In the genomic region with DNA sequence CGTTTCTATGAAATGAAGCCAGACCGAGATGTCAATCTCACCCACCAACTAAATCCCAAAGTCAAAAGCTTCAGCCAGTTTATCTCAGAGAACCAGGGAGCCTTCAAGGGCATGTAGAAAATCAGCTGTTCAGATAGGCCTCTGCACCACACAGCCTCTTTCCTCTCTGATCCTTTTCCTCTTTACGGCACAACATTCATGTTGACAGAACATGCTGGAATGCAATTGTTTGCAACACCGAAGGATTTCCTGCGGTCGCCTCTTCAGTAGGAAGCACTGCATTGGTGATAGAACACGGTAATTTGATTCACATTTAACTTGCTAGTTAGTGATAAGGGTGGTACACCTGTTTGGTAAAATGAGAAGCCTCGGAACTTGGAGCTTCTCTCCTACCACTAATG, we compare ENCODE assay signal across 1 cellular context.
TF ChIP-seq lines count a peak whose summit lies in the region.

No MANE protein-coding gene starts in this region.

TF ChIP-seq in SK-N-SH, 30 proteins besides CTCF, POLR2A, EP300 and RAD21 (continued from another document):
- TF ChIP-seq POLR2AphosphoS5 (IDR thresholded peaks at IDR 0.05; ENCODE audit: low read depth, low read length) (no peak), RCOR1 (IDR thresholded peaks at IDR 0.05; ENCODE audit: low read length) (no peak), EZH2phosphoT487 (IDR thresholded peaks at IDR 0.05; ENCODE audit: borderline replicate concordance, low read depth) (no peak), GABPA (IDR thresholded peaks at IDR 0.05; ENCODE audit: low read depth) (no peak), YY1 (IDR thresholded peaks at IDR 0.05; ENCODE audit: low read depth) (no peak), ELF1 (IDR thresholded peaks at IDR 0.05) (no peak), SMC3 (IDR thresholded peaks at IDR 0.05; ENCODE audit: low read depth, low read length) (no peak), MXI1 (IDR thresholded peaks at IDR 0.05; ENCODE audit: low read depth, low read length) (no peak), MAX (IDR thresholded peaks at IDR 0.05; ENCODE audit: low read depth) (no peak), USF1 (IDR thresholded peaks at IDR 0.05; ENCODE audit: borderline replicate concordance, low read depth) (no peak), IRF3 (IDR thresholded peaks at IDR 0.05; ENCODE audit: low read depth, low read length) (no peak), RXRA (IDR thresholded peaks at IDR 0.05; ENCODE audit: borderline replicate concordance, low read depth) (no peak)
- TF ChIP-seq, protein P1, sequence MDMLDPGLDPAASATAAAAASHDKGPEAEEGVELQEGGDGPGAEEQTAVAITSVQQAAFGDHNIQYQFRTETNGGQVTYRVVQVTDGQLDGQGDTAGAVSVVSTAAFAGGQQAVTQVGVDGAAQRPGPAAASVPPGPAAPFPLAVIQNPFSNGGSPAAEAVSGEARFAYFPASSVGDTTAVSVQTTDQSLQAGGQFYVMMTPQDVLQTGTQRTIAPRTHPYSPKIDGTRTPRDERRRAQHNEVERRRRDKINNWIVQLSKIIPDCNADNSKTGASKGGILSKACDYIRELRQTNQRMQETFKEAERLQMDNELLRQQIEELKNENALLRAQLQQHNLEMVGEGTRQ (IDR thresholded peaks at IDR 0.05; ENCODE audit: borderline replicate concordance, low read depth, low read length), result no peak
